ENCODE assay signal across 34 cellular contexts in genomic region chr10:121436281-121436629, GRCh38.
DNase-seq lines count a peak whose midpoint lies in the region; ATAC-seq, FAIRE-seq and TF ChIP-seq lines count a peak whose summit lies in the region.
"Had no signal": no experiment of that assay in that cellular context is flagged by ENCODE, and none has a peak within 500 bp of the region (broad histone marks: within the 10 kb centered on the region; RNA-seq: fewer than 3 reads in every experiment).

No MANE protein-coding gene starts in this region.

- H3K4me3 ChIP-seq in dorsolateral prefrontal cortex (no peak overlapping the region), muscle layer of colon (ENCODE audit: low read depth in 1 of 2, low read length in 2 of 2) (no peak overlapping the region), suprapubic skin (no peak overlapping the region)
- H3K4me3 ChIP-seq: breast epithelium, prostate gland, stomach, upper lobe of left lung had no signal

- H3K9ac ChIP-seq in muscle layer of colon (ENCODE audit: low read length), result no peak overlapping the region

- no peaks in the 10 kb centered on the region for H3K9me3 ChIP-seq in muscle layer of colon (ENCODE audit: low read length)
- no peaks in the 10 kb centered on the region for H3K9me3 ChIP-seq in suprapubic skin
- H3K9me3 ChIP-seq: breast epithelium, prostate gland, stomach, upper lobe of left lung had no signal

- H3K27ac ChIP-seq in dorsolateral prefrontal cortex (peak overlapping the region in 56 of 59 donors; percentile 45 to 94 (median 83)), muscle layer of colon (ENCODE audit: low read depth, low read length) (peak overlapping the region; percentile 12), substantia nigra (ENCODE audit: low read depth, low read length, poor library complexity, severe bottlenecking) (peak overlapping the region; percentile 83), suprapubic skin (no peak overlapping the region)
- H3K27ac ChIP-seq: breast epithelium, HL-60, prostate gland, upper lobe of left lung had no signal

- TF ChIP-seq POLR2A in suprapubic skin (IDR thresholded peaks at IDR 0.05), result no peak

- H3K27me3 ChIP-seq in dorsolateral prefrontal cortex (no peaks in the 10 kb centered on the region), muscle layer of colon (ENCODE audit: control insufficient read depth in 1 of 2, insufficient read depth in 2 of 2, low read length in 2 of 2) (no peaks in the 10 kb centered on the region), suprapubic skin (no peaks in the 10 kb centered on the region)
- H3K27me3 ChIP-seq: breast epithelium, upper lobe of left lung had no signal

- intact Hi-C loops in dorsolateral prefrontal cortex (cut with DNase I), result loop anchor here (2.0 to 10.0 kb wide), 7 partner anchors 86 to 251 kb away; partner anchors contain the start of gene FGFR2 (in 1 of the 2)

- DNase-seq in GM19239 (ENCODE audit: insufficient read length, low spot score) (no peak), dorsolateral prefrontal cortex (no peak), substantia nigra (lab: John Stamatoyannopoulos, UW) (no peak), suprapubic skin (ENCODE audit: low spot score in 2 of 2) (no peak), COLO829 (ENCODE audit: low spot score) (no peak)
- DNase-seq: activated CD8-positive, alpha-beta memory T cell treated with anti-CD3 and anti-CD28 coated beads, Interleukin-2, amount 50 U/mL, for 48 hours; activated CD8-positive, alpha-beta T cell treated with anti-CD3 and anti-CD28 coated beads for 36 hours; activated naive CD4-positive, alpha-beta T cell treated with anti-CD3 and anti-CD28 coated beads, Interleukin-2, amount 50 U/mL, for 16 hours; amniotic stem cell; CD4-positive, CD25-positive, alpha-beta regulatory T cell; effector CD8-positive, alpha-beta T cell; immature natural killer cell; KG1; left colon; mammary epithelial cell; NCI-H2029 treated with DMSO at 0.1 percent for 48 hours; NCI-H524 treated with DMSO at 0.1 percent for 48 hours; NK-92 treated with Interleukin-12 subunit alpha and Interleukin-12 subunit beta, amount 100 ng/mL, for 24 hours; PC-3; Right ventricle myocardium superior; stimulated activated CD4-positive, alpha-beta T cell treated with anti-CD3 and anti-CD28 coated beads, Interleukin-12 subunit alpha, Interleukin-12 subunit beta, amount 100 ng/mL, for 4 hours; stimulated activated CD4-positive, alpha-beta T cell treated with anti-CD3 and anti-CD28 coated beads, Interleukin-4, amount 100 ng/mL, for 1 hour; stomach; upper lobe of left lung had no signal

- ATAC-seq in GM18861 (IDR thresholded peaks at IDR 0.05; ENCODE audit: unreplicated experiment) (no peak), HG03460 (IDR thresholded peaks at IDR 0.05; ENCODE audit: unreplicated experiment) (no peak)
- ATAC-seq: activated CD8-positive, alpha-beta T cell treated with anti-CD3 and anti-CD28 coated beads for 36 hours; activated T-helper 17 cell treated with anti-CD3 and anti-CD28 coated beads, Interleukin-2, amount 50 U/mL, for 72 hours; left colon; PC-3 had no signal

- H3K4me1 ChIP-seq in muscle layer of colon (ENCODE audit: insufficient read depth, low read length), result peaks cover 38% of the 10 kb centered on the region
- H3K4me1 ChIP-seq in suprapubic skin, result no peaks in the 10 kb centered on the region
- H3K4me1 ChIP-seq: breast epithelium, prostate gland had no signal

- WGBS in suprapubic skin, result 64% methylated on average over 5 of the region's 5 CpGs

- TF ChIP-seq EP300 in suprapubic skin (IDR thresholded peaks at IDR 0.05), result no peak

- H3K36me3 ChIP-seq in muscle layer of colon (ENCODE audit: insufficient read depth, low read length) (no peaks in the 10 kb centered on the region), suprapubic skin (no peaks in the 10 kb centered on the region)
- H3K36me3 ChIP-seq: breast epithelium, prostate gland, stomach, upper lobe of left lung had no signal

- TF ChIP-seq CTCF in dorsolateral prefrontal cortex (IDR thresholded peaks at IDR 0.05 in 54 of 56, conservative IDR thresholded peaks at IDR 0.05 in 2 of 56; ENCODE audit: low read depth in 1 of 56, partially characterized antibody in 56 of 56), result no peak
- no peak for TF ChIP-seq CTCF in suprapubic skin (IDR thresholded peaks at IDR 0.05)

- peak; percentile 48 for FAIRE-seq in GM19239 (lab: Jason Lieb, UNC)
- FAIRE-seq: A204.1, colon, H54 had no signal
